10 cellular contexts compared by ENCODE assay signal in the genomic region with DNA sequence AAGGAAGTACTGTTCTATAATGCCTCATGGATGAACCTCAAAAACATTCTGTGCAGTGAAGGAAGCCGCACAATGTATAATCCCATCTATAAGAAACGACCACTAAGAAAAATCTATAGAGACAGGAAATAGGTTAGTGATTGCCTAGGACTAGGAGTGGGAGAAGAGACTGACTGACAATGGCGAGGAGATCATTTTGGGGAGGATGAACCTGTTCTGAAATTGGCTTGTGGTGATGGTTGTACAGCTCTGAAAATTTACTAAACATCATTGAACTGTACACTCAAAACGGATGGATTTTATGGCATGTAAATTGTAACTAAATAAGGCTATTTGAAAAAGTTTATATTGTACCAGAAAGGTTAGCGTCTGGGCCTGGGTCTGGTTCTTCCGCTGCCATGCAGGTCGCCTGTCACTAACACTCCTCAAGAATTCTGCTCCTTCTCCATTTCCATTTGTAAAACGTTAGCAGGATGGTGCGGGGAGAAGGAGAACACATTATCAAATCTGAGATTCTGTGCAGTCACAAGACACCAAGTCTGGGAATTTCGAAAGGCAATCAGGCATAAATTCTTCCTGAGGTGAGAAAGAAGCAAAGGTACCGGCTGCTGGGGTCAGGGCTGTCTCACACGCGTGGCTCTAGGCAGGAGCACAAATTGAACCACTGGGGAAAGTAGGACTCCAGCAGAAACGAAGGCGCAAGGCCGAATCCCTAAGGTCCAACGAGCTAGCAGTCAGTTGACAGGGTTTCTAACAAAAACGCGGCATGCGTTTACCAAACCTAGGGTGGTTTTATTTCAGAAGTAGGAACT. TPM values are rescaled to one million over a fixed set of nuclear protein-coding genes. Genes with fewer than 3 reads are reported as not detected.
A peak's percentile ranks its signal among the peaks of the same experiment; 100 is the strongest.
DNase-seq lines count a peak whose midpoint lies in the region; ATAC-seq and TF ChIP-seq lines count a peak whose summit lies in the region.
"Had no signal": no experiment of that assay in that cellular context is flagged by ENCODE, and none has a peak within 500 bp of the region (broad histone marks: within the 10 kb centered on the region; RNA-seq: fewer than 3 reads in every experiment).

No MANE protein-coding gene starts in this region.

- no peak overlapping the region for H3K27ac ChIP-seq in heart left ventricle
- no peak overlapping the region for H3K27ac ChIP-seq in right atrium auricular region
- no peak overlapping the region for H3K27ac ChIP-seq in lower lobe of right lung

- H3K4me3 ChIP-seq in heart left ventricle (peak overlapping the region in 11 of 12 donors; percentile 50 to 69 (median 61)), right atrium auricular region (peak overlapping the region in 1 of 2 donors; percentile 64), lower lobe of right lung (peak overlapping the region; percentile 62)

- H3K27ac Mint-ChIP-seq in activated T-helper 2 cell treated with anti-CD3 and anti-CD28 coated beads, Interferon-gamma antibody, Interleukin-2, Interleukin-4, amounts not matched to agents 10 μg/mL and 5 μg/mL and 100 μg/mL, durations not matched to agents 14 hours and 24 hours and 36 hours = no peak overlapping the region
- peak overlapping the region; percentile 25 for H3K27ac Mint-ChIP-seq in type B pancreatic cell

- H3K4me1 ChIP-seq in heart left ventricle (peaks cover 0 to 21% (median 14%) of the 10 kb centered on the region in 12 donors), right atrium auricular region (peaks cover 0 to 20% of the 10 kb centered on the region in 2 donors), lower lobe of right lung (peaks cover 15% of the 10 kb centered on the region)

- peaks cover 11 to 48% (median 41%) of the 10 kb centered on the region in 9 donors for H3K27me3 ChIP-seq in heart left ventricle
- H3K27me3 ChIP-seq in right atrium auricular region = peaks cover 11% of the 10 kb centered on the region in 2 donors
- H3K27me3 ChIP-seq in lower lobe of right lung (ENCODE audit: low read depth) = peaks cover 60% of the 10 kb centered on the region

- TF ChIP-seq CTCF in heart left ventricle (IDR thresholded peaks at IDR 0.05) (no peak), right atrium auricular region (IDR thresholded peaks at IDR 0.05) (no peak), lower lobe of right lung (IDR thresholded peaks at IDR 0.05) (no peak), type B pancreatic cell (conservative IDR thresholded peaks at IDR 0.05) (no peak)

- intact Hi-C loops in heart left ventricle (cut with DNase I) (no loop called here), lower lobe of right lung (cut with DNase I) (no loop called here)
- intact Hi-C loops in activated T-helper 2 cell treated with anti-CD3 and anti-CD28 coated beads, Interferon-gamma antibody, Interleukin-2, Interleukin-4, amounts not matched to agents 10 μg/mL and 5 μg/mL and 100 μg/mL, durations not matched to agents 14 hours and 24 hours and 36 hours (cut with micrococcal nuclease) = loop anchor here (10.0 kb wide), 1 partner anchor 319 kb away; the partner anchor contains the start of gene G2E3

- peaks cover 10% of the 10 kb centered on the region for H3K4me1 Mint-ChIP-seq in activated T-helper 2 cell treated with anti-CD3 and anti-CD28 coated beads, Interferon-gamma antibody, Interleukin-2, Interleukin-4, amounts not matched to agents 10 μg/mL and 5 μg/mL and 100 μg/mL, durations not matched to agents 14 hours and 24 hours and 36 hours (ENCODE audit: low read depth)
- H3K4me1 Mint-ChIP-seq in type B pancreatic cell (ENCODE audit: unreplicated experiment) = peaks cover 9% of the 10 kb centered on the region

- peak overlapping the region; percentile 64 for H3K4me3 Mint-ChIP-seq in activated T-helper 2 cell treated with anti-CD3 and anti-CD28 coated beads, Interferon-gamma antibody, Interleukin-2, Interleukin-4, amounts not matched to agents 10 μg/mL and 5 μg/mL and 100 μg/mL, durations not matched to agents 14 hours and 24 hours and 36 hours (ENCODE audit: low read depth)
- H3K4me3 Mint-ChIP-seq in type B pancreatic cell = peak overlapping the region; percentile 65

- DNase-seq in heart left ventricle (no peak), right atrium auricular region (ENCODE audit: low spot score) (no peak), lower lobe of right lung (no peak), type B pancreatic cell (ENCODE audit: extremely low spot score, unreplicated experiment) (no peak), NCI-H2029 (lab: John Stamatoyannopoulos, UW) (no peak), amygdala (lab: John Stamatoyannopoulos, UW) (no peak), NCI-H2081 treated with DMSO at 0.1 percent for 48 hours (lab: John Stamatoyannopoulos, UW) (no peak)
- no peak for DNase-seq in activated T-helper 2 cell treated with anti-CD3 and anti-CD28 coated beads, Interferon-gamma antibody, Interleukin-2, Interleukin-4, amounts not matched to agents 10 μg/mL and 5 μg/mL and 100 μg/mL, durations not matched to agents 14 hours and 24 hours and 36 hours (ENCODE audit: low spot score)
- DNase-seq: DMS153, GOT3 had no signal

- H3K36me3 ChIP-seq in heart left ventricle (no peaks in the 10 kb centered on the region), right atrium auricular region (no peaks in the 10 kb centered on the region), lower lobe of right lung (no peaks in the 10 kb centered on the region)

- H3K27me3 Mint-ChIP-seq in activated T-helper 2 cell treated with anti-CD3 and anti-CD28 coated beads, Interferon-gamma antibody, Interleukin-2, Interleukin-4, amounts not matched to agents 10 μg/mL and 5 μg/mL and 100 μg/mL, durations not matched to agents 14 hours and 24 hours and 36 hours (ENCODE audit: low read depth) = peaks cover 72% of the 10 kb centered on the region
- peaks cover 70% of the 10 kb centered on the region for H3K27me3 Mint-ChIP-seq in type B pancreatic cell

- ATAC-seq in heart left ventricle (no peak), lower lobe of right lung (no peak)

- WGBS in heart left ventricle, 4 donors = 68 to 76% (median 73%) methylated on average over 20 of the region's 20 CpGs

- no peaks in the 10 kb centered on the region for H3K9me3 ChIP-seq in heart left ventricle
- no peaks in the 10 kb centered on the region for H3K9me3 ChIP-seq in right atrium auricular region
- H3K9me3 ChIP-seq in lower lobe of right lung = no peaks in the 10 kb centered on the region

- no peaks in the 10 kb centered on the region for H3K36me3 Mint-ChIP-seq in activated T-helper 2 cell treated with anti-CD3 and anti-CD28 coated beads, Interferon-gamma antibody, Interleukin-2, Interleukin-4, amounts not matched to agents 10 μg/mL and 5 μg/mL and 100 μg/mL, durations not matched to agents 14 hours and 24 hours and 36 hours (ENCODE audit: low read depth)
- no peaks in the 10 kb centered on the region for H3K36me3 Mint-ChIP-seq in type B pancreatic cell

- TF ChIP-seq POLR2A in heart left ventricle (IDR thresholded peaks at IDR 0.05) = no peak

- no peaks in the 10 kb centered on the region for H3K9me3 Mint-ChIP-seq in activated T-helper 2 cell treated with anti-CD3 and anti-CD28 coated beads, Interferon-gamma antibody, Interleukin-2, Interleukin-4, amounts not matched to agents 10 μg/mL and 5 μg/mL and 100 μg/mL, durations not matched to agents 14 hours and 24 hours and 36 hours
- H3K9me3 Mint-ChIP-seq in type B pancreatic cell = no peaks in the 10 kb centered on the region

RNA-seq across cellular contexts. Expression of gene COCH, which starts 0.8 kb away (rescaled TPM):
- total RNA-seq in heart left ventricle (1 to 10 TPM in 5 of 9 donors, under 1 TPM in 4; 0.23 to 1.6 (median 1.0) TPM), right atrium auricular region (1 to 10 TPM in 1 of 2 donors, under 1 TPM in 1; 0.47 to 1.6 TPM), lower lobe of right lung (0.50 TPM), type B pancreatic cell (ENCODE audit: low replicate concordance) (5.9 and 8.5 TPM in 2 replicates)
- polyA plus RNA-seq in heart left ventricle = under 1 TPM; 0.36 to 0.50 TPM
- 1.7 and 1.9 TPM in 2 replicates for total RNA-seq in activated T-helper 2 cell treated with anti-CD3 and anti-CD28 coated beads, Interferon-gamma antibody, Interleukin-2, Interleukin-4, amounts not matched to agents 10 μg/mL and 5 μg/mL and 100 μg/mL, durations not matched to agents 14 hours and 24 hours and 36 hours
